ENCODE assay signal across 24 cellular contexts in the genomic region with DNA sequence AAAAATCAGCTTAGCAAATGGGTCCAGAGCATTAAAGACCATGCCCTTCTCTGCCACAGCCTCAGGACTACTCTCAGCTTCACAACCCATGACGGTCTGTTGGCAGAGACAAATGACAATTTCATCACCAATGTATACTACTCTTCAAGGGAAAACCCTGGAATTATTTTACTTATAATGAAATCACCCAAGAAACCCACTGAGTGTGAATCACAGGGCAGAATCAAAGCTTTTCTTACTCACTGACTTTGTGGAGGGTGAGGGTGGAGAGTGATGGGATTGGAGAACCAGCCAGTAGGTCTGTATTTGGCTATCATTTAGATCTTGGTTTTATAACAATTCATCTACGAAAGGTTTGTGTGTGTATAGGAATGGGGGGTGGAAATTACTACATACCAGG.
DNase-seq lines count a peak whose midpoint lies in the region; ATAC-seq, FAIRE-seq and TF ChIP-seq lines count a peak whose summit lies in the region.
"Had no signal": no experiment of that assay in that cellular context is flagged by ENCODE, and none has a peak within 500 bp of the region (broad histone marks: within the 10 kb centered on the region; RNA-seq: fewer than 3 reads in every experiment).

No MANE protein-coding gene starts in this region.

- H3K4me3 ChIP-seq in epithelial cell of proximal tubule (ENCODE audit: low read depth, low read length) = no peak overlapping the region
- H3K4me3 ChIP-seq: A549, GM23248, HAP-1 had no signal

- no peak for TF ChIP-seq CTCF in epithelial cell of proximal tubule (conservative IDR thresholded peaks at IDR 0.05; ENCODE audit: low read depth, low read length)

- TF ChIP-seq POLR2A in H54 (IDR thresholded peaks at IDR 0.05; ENCODE audit: low read depth, low read length) = no peak

- FAIRE-seq in RCC 7860 (lab: Jason Lieb, UNC) (peak; percentile 94), H54 (lab: Jason Lieb, UNC) (no peak)
- FAIRE-seq: A549, GM12892 had no signal

- DNase-seq in Caki2 (ENCODE audit: low read depth) = peak; percentile 79
- DNase-seq in RCC 7860 (ENCODE audit: low spot score) = peak; percentile 88
- DNase-seq in epithelial cell of proximal tubule (ENCODE audit: low read depth) = peak; percentile 13
- peak; percentile 77 for DNase-seq in kidney tubule cell (ENCODE audit: low spot score)
- no peak for DNase-seq in activated naive CD4-positive, alpha-beta T cell treated with Interleukin-2 at 50 U/mL for 16 hours
- no peak for DNase-seq in activated CD4-positive, alpha-beta T cell treated with anti-CD3 and anti-CD28 coated beads, Interleukin-2, amount 50 U/mL, for 4 hours
- no peak for DNase-seq in H54 (ENCODE audit: insufficient read length, low spot score)
- DNase-seq: Caco-2; CD8-positive, alpha-beta T cell; DMS 273 treated with DMSO at 0.1 percent for 48 hours; DMS79; GM23248; HFFc6; MV-4-11; NCI-H1105; NCI-H1436 treated with DMSO at 0.1 percent for 48 hours; NCI-H187 treated with DMSO at 0.1 percent for 48 hours; NCI-H524; NCI-H748 treated with DMSO at 0.1 percent for 48 hours; SK-N-SH had no signal

- no peak for ATAC-seq in GM18868 (IDR thresholded peaks at IDR 0.05; ENCODE audit: unreplicated experiment)
- ATAC-seq: A549; CD8-positive, alpha-beta T cell had no signal

- in situ Hi-C loops in Caki2 (cut with HindIII; ENCODE audit: low pct_unique_long_range_greater_than_20kb, low sequenced_read_pairs) = no loop called here

Comparison
In these comparisons a context has a peak if more than half of its experiments do, and no peak if none do; other contexts are left out.
1. DNase-seq: peak in Caki2 (single experiment), RCC 7860 (single experiment), epithelial cell of proximal tubule (single experiment) and kidney tubule cell (single experiment); none in activated naive CD4-positive, alpha-beta T cell treated with Interleukin-2 at 50 U/mL for 16 hours (single experiment), activated CD4-positive, alpha-beta T cell treated with anti-CD3 and anti-CD28 coated beads, Interleukin-2, amount 50 U/mL, for 4 hours (0 of 2) and H54 (single experiment).